ENCODE assay signal across 9 cellular contexts in the genomic region with DNA sequence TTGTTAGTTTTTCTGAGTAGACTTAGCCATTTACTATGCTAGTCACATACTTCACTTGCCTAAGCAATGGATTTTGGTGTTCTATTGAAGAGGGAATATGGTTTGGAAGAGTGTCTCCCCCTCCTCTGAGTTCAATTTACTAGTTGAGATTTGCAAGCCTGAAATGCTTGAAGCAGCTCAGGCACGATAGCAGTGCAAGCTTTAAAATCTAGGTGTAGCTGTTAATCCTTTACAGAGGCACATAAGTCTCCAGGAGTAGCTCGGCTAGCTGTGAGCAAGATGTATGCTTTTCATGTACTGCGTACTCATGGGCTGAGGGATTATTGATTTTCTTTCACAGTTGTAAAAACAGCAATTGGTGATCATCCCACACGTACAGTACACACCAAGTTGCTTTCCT.
DNase-seq lines count a peak whose midpoint lies in the region; ATAC-seq and FAIRE-seq lines count a peak whose summit lies in the region.
"Had no signal": no experiment of that assay in that cellular context is flagged by ENCODE, and none has a peak within 500 bp of the region (broad histone marks: within the 10 kb centered on the region; RNA-seq: fewer than 3 reads in every experiment).

No MANE protein-coding gene starts in this region.

- DNase-seq in NCI-H510A treated with DMSO at 0.1 percent for 48 hours (lab: John Stamatoyannopoulos, UW) (peak; percentile 50), NCI-H510A (lab: John Stamatoyannopoulos, UW) (no peak), caudate nucleus (lab: John Stamatoyannopoulos, UW) (peak in 16 of 61 donors; percentile 2 to 58 (median 22)), medulla oblongata (ENCODE audit: extremely low spot score) (peak; percentile 63), urothelium cell line (ENCODE audit: low spot score) (peak; percentile 10), DMS79 treated with DMSO at 0.1 percent for 48 hours (lab: John Stamatoyannopoulos, UW) (no peak), HuH-7 (ENCODE audit: low spot score) (no peak)

- no peak for ATAC-seq in HG03469 (IDR thresholded peaks at IDR 0.05; ENCODE audit: unreplicated experiment)
- ATAC-seq: K562 had no signal

- peak overlapping the region; percentile 48 for H3K27ac ChIP-seq in caudate nucleus (ENCODE audit: low read depth, low read length)

- no peak for FAIRE-seq in urothelium cell line (lab: Jason Lieb, UNC)
- FAIRE-seq: K562 had no signal

Comparison
In these comparisons a context has a peak if more than half of its experiments do, and no peak if none do; other contexts are left out.
1. DNase-seq: peak in NCI-H510A treated with DMSO at 0.1 percent for 48 hours (single experiment), medulla oblongata (single experiment) and urothelium cell line (single experiment); none in NCI-H510A (single experiment), DMS79 treated with DMSO at 0.1 percent for 48 hours (single experiment) and HuH-7 (single experiment).